In the genomic region with DNA sequence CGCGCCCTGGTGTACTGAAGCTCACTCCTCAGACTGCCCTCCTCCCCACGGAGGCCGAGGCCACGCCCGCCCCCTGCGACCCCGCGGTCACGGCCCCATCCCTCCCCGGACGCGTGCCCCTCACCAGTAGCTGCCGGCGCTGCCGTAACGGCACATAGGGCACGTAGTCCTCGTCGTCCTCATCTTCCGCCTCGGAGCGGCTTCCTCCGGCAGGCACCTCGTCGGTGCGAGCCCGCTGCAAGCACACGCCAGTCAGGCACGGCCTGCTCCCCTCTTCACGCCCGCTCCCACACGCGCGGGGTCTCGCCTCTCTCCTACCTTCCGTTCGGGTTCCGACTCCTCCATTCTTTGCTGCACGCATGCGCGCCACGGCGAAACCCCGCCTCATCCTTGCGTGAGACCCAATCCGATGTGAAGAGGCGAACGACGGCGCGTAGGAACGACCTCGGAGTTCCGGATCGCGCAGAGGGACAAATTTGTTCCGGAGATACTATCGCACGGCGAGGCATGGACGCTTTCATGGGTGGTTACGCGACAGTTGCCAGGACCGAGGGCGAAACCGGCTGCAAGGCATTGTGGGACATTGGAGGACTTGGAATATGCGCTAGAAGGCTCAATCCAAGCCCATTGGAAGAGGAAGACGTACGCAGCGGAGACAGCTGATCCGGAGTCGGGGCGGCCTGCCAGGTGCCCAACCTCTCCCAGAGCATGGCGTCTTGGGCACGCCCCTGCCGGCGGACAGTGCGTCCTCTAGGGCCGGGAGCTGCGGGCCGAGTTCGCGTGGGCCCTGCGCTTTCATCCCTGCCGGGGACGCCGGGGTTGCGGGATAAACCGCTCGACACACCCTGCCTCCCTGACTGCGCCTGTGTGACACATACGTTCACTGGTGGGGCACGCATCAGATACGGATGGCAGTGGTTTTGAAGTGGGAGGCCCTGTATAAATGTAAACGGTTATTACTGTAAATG, we compare ENCODE assay signal across 1 cellular context.
A peak's percentile ranks its signal among the peaks of the same experiment; 100 is the strongest.
TF ChIP-seq lines count a peak whose summit lies in the region.

A gene (minus strand): TSS at position 361 of the 968 bp plus-strand sequence. CDS start 16 bp downstream, at position 345.

TF ChIP-seq in liver, 16 proteins besides CTCF, POLR2A, EP300 and RAD21 (continued from another document):
- TF ChIP-seq, protein P1, sequence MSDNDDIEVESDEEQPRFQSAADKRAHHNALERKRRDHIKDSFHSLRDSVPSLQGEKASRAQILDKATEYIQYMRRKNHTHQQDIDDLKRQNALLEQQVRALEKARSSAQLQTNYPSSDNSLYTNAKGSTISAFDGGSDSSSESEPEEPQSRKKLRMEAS (IDR thresholded peaks at IDR 0.05): no peak
- TF ChIP-seq, protein P2, sequence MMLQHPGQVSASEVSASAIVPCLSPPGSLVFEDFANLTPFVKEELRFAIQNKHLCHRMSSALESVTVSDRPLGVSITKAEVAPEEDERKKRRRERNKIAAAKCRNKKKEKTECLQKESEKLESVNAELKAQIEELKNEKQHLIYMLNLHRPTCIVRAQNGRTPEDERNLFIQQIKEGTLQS (IDR thresholded peaks at IDR 0.05): no peak
- TF ChIP-seq EGR1 (IDR thresholded peaks at IDR 0.05; ENCODE audit: low read depth in 2 of 2) (peak in 1 of 2 donors; percentile 81), HNF4A (conservative IDR thresholded peaks at IDR 0.05) (peak; percentile 43 to 49), HNF4G (IDR thresholded peaks at IDR 0.05) (no peak), NR2F2 (IDR thresholded peaks at IDR 0.05) (peak; percentile 70), FOXA1 (IDR thresholded peaks at IDR 0.05) (peak; percentile 56), SP1 (IDR thresholded peaks at IDR 0.05) (peak; percentile 86), GABPA (IDR thresholded peaks at IDR 0.05 in 1 of 2, conservative IDR thresholded peaks at IDR 0.05 in 1 of 2) (peak in 1 of 2 donors; percentile 89), FOXA2 (IDR thresholded peaks at IDR 0.05) (peak; percentile 49)
- TF ChIP-seq, protein P3, sequence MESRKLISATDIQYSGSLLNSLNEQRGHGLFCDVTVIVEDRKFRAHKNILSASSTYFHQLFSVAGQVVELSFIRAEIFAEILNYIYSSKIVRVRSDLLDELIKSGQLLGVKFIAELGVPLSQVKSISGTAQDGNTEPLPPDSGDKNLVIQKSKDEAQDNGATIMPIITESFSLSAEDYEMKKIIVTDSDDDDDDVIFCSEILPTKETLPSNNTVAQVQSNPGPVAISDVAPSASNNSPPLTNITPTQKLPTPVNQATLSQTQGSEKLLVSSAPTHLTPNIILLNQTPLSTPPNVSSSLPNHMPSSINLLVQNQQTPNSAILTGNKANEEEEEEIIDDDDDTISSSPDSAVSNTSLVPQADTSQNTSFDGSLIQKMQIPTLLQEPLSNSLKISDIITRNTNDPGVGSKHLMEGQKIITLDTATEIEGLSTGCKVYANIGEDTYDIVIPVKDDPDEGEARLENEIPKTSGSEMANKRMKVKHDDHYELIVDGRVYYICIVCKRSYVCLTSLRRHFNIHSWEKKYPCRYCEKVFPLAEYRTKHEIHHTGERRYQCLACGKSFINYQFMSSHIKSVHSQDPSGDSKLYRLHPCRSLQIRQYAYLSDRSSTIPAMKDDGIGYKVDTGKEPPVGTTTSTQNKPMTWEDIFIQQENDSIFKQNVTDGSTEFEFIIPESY (IDR thresholded peaks at IDR 0.05): no peak
